In genomic region chr2:69012310-69013122, GRCh38 we compare ENCODE assay signal across 1 cellular context.
TF ChIP-seq lines count a peak whose summit lies in the region.

No MANE protein-coding gene starts in this region.

TF ChIP-seq in HepG2, 621 proteins besides CTCF, POLR2A, EP300 and RAD21 (continued from another document and continues in another):
- TF ChIP-seq DMTF1 (CRISPR knock-in tag; IDR thresholded peaks at IDR 0.05) (no peak), HNRNPLL (IDR thresholded peaks at IDR 0.05; ENCODE audit: low read depth, low read length, poor library complexity, severe bottlenecking) (no peak), ZBTB14 (CRISPR knock-in tag; IDR thresholded peaks at IDR 0.05) (no peak), MTF2 (CRISPR knock-in tag; IDR thresholded peaks at IDR 0.05; ENCODE audit: borderline replicate concordance) (no peak), MTF1 (CRISPR knock-in tag; IDR thresholded peaks at IDR 0.05) (no peak), ASH2L (IDR thresholded peaks at IDR 0.05; ENCODE audit: insufficient read length, low read depth, low read length) (peak; percentile 40), NRL (CRISPR knock-in tag; IDR thresholded peaks at IDR 0.05; ENCODE audit: borderline replicate concordance) (no peak), JUND (CRISPR knock-in tag; IDR thresholded peaks at IDR 0.05) (peak; percentile 57; the same call in 1 of the 2 replicates), SP2 (CRISPR knock-in tag; IDR thresholded peaks at IDR 0.05) (no peak), ATF7 (IDR thresholded peaks at IDR 0.05) (no peak), ATF7 (CRISPR knock-in tag; IDR thresholded peaks at IDR 0.05) (no peak), STAT6 (CRISPR knock-in tag; IDR thresholded peaks at IDR 0.05; ENCODE audit: borderline replicate concordance) (no peak), ZNF503 (CRISPR knock-in tag; IDR thresholded peaks at IDR 0.05) (no peak), USF2 (IDR thresholded peaks at IDR 0.05; ENCODE audit: low read depth, low read length) (no peak), USF2 (CRISPR knock-in tag; IDR thresholded peaks at IDR 0.05; ENCODE audit: borderline replicate concordance) (no peak), IRF1 (CRISPR knock-in tag; IDR thresholded peaks at IDR 0.05; ENCODE audit: low read depth) (no peak), ZMYM3 (CRISPR knock-in tag; IDR thresholded peaks at IDR 0.05) (no peak), TCF7 (IDR thresholded peaks at IDR 0.05; ENCODE audit: low read depth) (no peak), TBX2 (CRISPR knock-in tag; IDR thresholded peaks at IDR 0.05; ENCODE audit: borderline replicate concordance) (0 out of 2 replicates have a peak, but pooled peaks have one; percentile 10), GLI4 (CRISPR knock-in tag; IDR thresholded peaks at IDR 0.05; ENCODE audit: borderline replicate concordance) (no peak), ZNF674 (CRISPR knock-in tag; IDR thresholded peaks at IDR 0.05; ENCODE audit: low read depth) (no peak), NKX3-1 (CRISPR knock-in tag; IDR thresholded peaks at IDR 0.05) (no peak), IKZF5 (CRISPR knock-in tag; IDR thresholded peaks at IDR 0.05) (0 out of 2 replicates have a peak, but pooled peaks have one; percentile 25), NR2F2 (IDR thresholded peaks at IDR 0.05; ENCODE audit: borderline replicate concordance, low read depth) (no peak), ZNF639 (CRISPR knock-in tag; conservative IDR thresholded peaks at IDR 0.05) (no peak), SMC3 (IDR thresholded peaks at IDR 0.05; ENCODE audit: low read length) (no peak), HMGA1 (CRISPR knock-in tag; conservative IDR thresholded peaks at IDR 0.05) (no peak), STAT5B (CRISPR knock-in tag; IDR thresholded peaks at IDR 0.05) (no peak), JUN (CRISPR knock-in tag; IDR thresholded peaks at IDR 0.05) (no peak), MEF2D (CRISPR knock-in tag; IDR thresholded peaks at IDR 0.05) (no peak), ZNF333 (CRISPR knock-in tag; IDR thresholded peaks at IDR 0.05; ENCODE audit: borderline replicate concordance) (no peak), ZIK1 (CRISPR knock-in tag; IDR thresholded peaks at IDR 0.05; ENCODE audit: borderline replicate concordance, low read depth) (no peak; the same call in 1 of the 2 replicates), ZFY (CRISPR knock-in tag; IDR thresholded peaks at IDR 0.05) (no peak), ZBTB33 (CRISPR knock-in tag; IDR thresholded peaks at IDR 0.05) (peak; percentile 57), SIN3B (IDR thresholded peaks at IDR 0.05; ENCODE audit: low read length) (no peak), SRF (IDR thresholded peaks at IDR 0.05; ENCODE audit: low read depth, low read length) (no peak), ZNF230 (CRISPR knock-in tag; IDR thresholded peaks at IDR 0.05) (no peak), ATM (IDR thresholded peaks at IDR 0.05; ENCODE audit: borderline replicate concordance) (no peak), TOE1 (CRISPR knock-in tag; IDR thresholded peaks at IDR 0.05) (no peak), IRF9 (CRISPR knock-in tag; IDR thresholded peaks at IDR 0.05; ENCODE audit: borderline replicate concordance) (0 out of 2 replicates have a peak, but pooled peaks have one; percentile 13), NFE2L1 (CRISPR knock-in tag; IDR thresholded peaks at IDR 0.05; ENCODE audit: borderline replicate concordance) (no peak), GMEB1 (CRISPR knock-in tag; IDR thresholded peaks at IDR 0.05; ENCODE audit: borderline replicate concordance) (no peak), ZNF704 (CRISPR knock-in tag; IDR thresholded peaks at IDR 0.05; ENCODE audit: borderline replicate concordance) (no peak)
